In genomic region chr10:49034925-49035324, GRCh38 we compare ENCODE assay signal across 1 cellular context.
TF ChIP-seq lines count a peak whose summit lies in the region.

No MANE protein-coding gene starts in this region.

TF ChIP-seq in IMR-90, 13 proteins besides CTCF, POLR2A, EP300 and RAD21 (continued from another document):
- TF ChIP-seq ELK1 (IDR thresholded peaks at IDR 0.05; ENCODE audit: borderline replicate concordance, low read depth, low read length) (no peak), RFX5 (IDR thresholded peaks at IDR 0.05; ENCODE audit: low read depth, low read length) (no peak), CHD1 (IDR thresholded peaks at IDR 0.05; ENCODE audit: low read depth, low read length) (no peak), SMC3 (IDR thresholded peaks at IDR 0.05; ENCODE audit: low read depth, low read length) (no peak), CEBPB (IDR thresholded peaks at IDR 0.05; ENCODE audit: low read depth, low read length) (no peak), NFE2L2 (IDR thresholded peaks at IDR 0.05; ENCODE audit: low read depth, low read length) (no peak)
TF ChIP-seq in IMR-90: peak in this region for 0.
